8 cellular contexts compared by ENCODE assay signal in genomic region chr12:51341259-51342007, GRCh38. TPM values are rescaled to one million over a fixed set of nuclear protein-coding genes. Genes with fewer than 3 reads are reported as not detected.
DNase-seq lines count a peak whose midpoint lies in the region; ATAC-seq and TF ChIP-seq lines count a peak whose summit lies in the region.

No MANE protein-coding gene starts in this region.

- no peak overlapping the region for H3K27ac Mint-ChIP-seq in nephron

- CTCF ChIA-PET in IMR-90 (lab: Yijun Ruan, JAX) (interaction anchor here (0.7 to 2.3 kb wide), 12 partner anchors 9 to 346 kb away, joined by 3 to 19 read pairs (median 4); partner anchors contain the start of genes CSRNP2, DAZAP2 and SMAGP), PC-9 (lab: Charles Lee) (interaction anchor here (0.6 to 1.8 kb wide), 9 partner anchors 9 to 355 kb away, joined by 3 to 16 read pairs (median 6); partner anchors contain the start of gene SMAGP)

- 0 out of 2 replicates have a peak, but pooled peaks have one; percentile 32 for TF ChIP-seq POLR2A in IMR-90 (IDR thresholded peaks at IDR 0.05; ENCODE audit: low read depth, low read length)

- H4K8ac ChIP-seq in IMR-90 (ENCODE audit: low read depth in 2 of 2, low read length in 2 of 2): peak overlapping the region in 1 of 2 experiments; percentile 69; a peak in 1 of 4 replicates

- POLR2A ChIA-PET in IMR-90 (lab: Charles Lee; ENCODE audit: unreplicated experiment) (no interaction called here), PC-9 (lab: Charles Lee; ENCODE audit: unreplicated experiment) (interaction anchor here (0.7 to 0.8 kb wide), 2 partner anchors 53 to 258 kb away, joined by 3 to 4 read pairs; no protein-coding TSS in a partner anchor)

- H3K79me2 ChIP-seq in PC-9 (ENCODE audit: low read depth): no peaks in the 10 kb centered on the region

- TF ChIP-seq CTCF in IMR-90 (conservative IDR thresholded peaks at IDR 0.05; ENCODE audit: low read depth, low read length): peak; percentile 93
- peak; percentile 99 for TF ChIP-seq CTCF in PC-9 (conservative IDR thresholded peaks at IDR 0.05)
- TF ChIP-seq CTCF in fibroblast of mammary gland (conservative IDR thresholded peaks at IDR 0.05; ENCODE audit: control insufficient read depth, insufficient read depth, low read depth, low read length): peak; percentile 100
- TF ChIP-seq CTCF in nephron (IDR thresholded peaks at IDR 0.05; ENCODE audit: unreplicated experiment in 3 of 3): peak; percentile 94 to 97 (median 95)

- H3K4ac ChIP-seq in IMR-90 (ENCODE audit: low read depth, low read length): 0 out of 2 replicates have a peak overlapping the region, but pooled peaks have one; percentile 22

- H3K14ac ChIP-seq in IMR-90 (replicated peaks; ENCODE audit: low read depth, low read length): no peak overlapping the region

- H3K27ac ChIP-seq in IMR-90 (ENCODE audit: insufficient read depth, low read length) (no peak overlapping the region), PC-9 (no peak overlapping the region), stomach smooth muscle (ENCODE audit: low read length) (no peak overlapping the region)

- H2BK15ac ChIP-seq in IMR-90 (ENCODE audit: low read depth, low read length): peak overlapping the region; percentile 3; the same call in 1 of the 3 replicates

- H3K4me3 Mint-ChIP-seq in nephron: no peak overlapping the region

- dilution Hi-C loops in IMR-90 (cut with HindIII; ENCODE audit: low sequenced_read_pairs, unreplicated experiment): no loop called here

- H2AK5ac ChIP-seq in IMR-90 (ENCODE audit: low read depth, low read length): no peak overlapping the region

- peak; percentile 96 for ATAC-seq in IMR-90 (ENCODE audit: low read depth)
- ATAC-seq in GM21367 (IDR thresholded peaks at IDR 0.05; ENCODE audit: unreplicated experiment): no peak

- H3K4me2 ChIP-seq in IMR-90 (ENCODE audit: low read depth, low read length) (peak overlapping the region; percentile 78), PC-9 (peak overlapping the region; percentile 52)

- no peaks in the 10 kb centered on the region; the same call in 1 of the 2 replicates for H3K9me1 ChIP-seq in IMR-90 (ENCODE audit: insufficient read depth, low read length)

- 90% methylated on average over 2 of the region's 9 CpGs; no CpG with 5 or more reads in 1 of the 2 experiments for WGBS in IMR-90 (ENCODE audit: extremely low coverage in 2 of 2, insufficient read length in 1 of 2), 2 experiments

- H3K4me1 Mint-ChIP-seq in nephron: no peaks in the 10 kb centered on the region

- H2AFZ ChIP-seq in IMR-90 (replicated peaks; ENCODE audit: low read length, poor library complexity) (peak overlapping the region; percentile 94), PC-9 (peak overlapping the region; percentile 40; the same call in 1 of the 2 replicates)

- DNase-seq in DMS79 (lab: John Stamatoyannopoulos, UW) (peak; percentile 18), IMR-90 (peak; percentile 64), PC-9 (peak; percentile 52 to 66), activated T-helper 1 cell treated with Interleukin-2 at 50 U/mL for 16 hours (ENCODE audit: low read depth) (peak; percentile 47), fibroblast of mammary gland (ENCODE audit: low read depth) (peak; percentile 73)

- H3K36me3 Mint-ChIP-seq in nephron (ENCODE audit: low read depth): no peaks in the 10 kb centered on the region

- H3K9me2 ChIP-seq in PC-9 (ENCODE audit: insufficient read depth): no peaks in the 10 kb centered on the region

- no peak overlapping the region; the same call in 1 of the 2 replicates for H4K5ac ChIP-seq in IMR-90 (ENCODE audit: low read depth, low read length)

- no peak overlapping the region for H4K91ac ChIP-seq in IMR-90 (ENCODE audit: insufficient read depth, low read depth, low read length)

- no peak overlapping the region for H2AK9ac ChIP-seq in IMR-90 (replicated peaks; ENCODE audit: low read depth, low read length, poor library complexity)

- H2BK5ac ChIP-seq in IMR-90 (ENCODE audit: low read depth, low read length, poor library complexity, severe bottlenecking): no peak overlapping the region

- H3K27me3 ChIP-seq in IMR-90 (ENCODE audit: control insufficient read depth, insufficient read depth, low read length) (no peaks in the 10 kb centered on the region; the same call in 1 of the 2 replicates), PC-9 (ENCODE audit: insufficient read depth, low read depth) (no peaks in the 10 kb centered on the region), stomach smooth muscle (ENCODE audit: control insufficient read depth in 1 of 2, insufficient read depth in 2 of 2, low read length in 2 of 2) (no peaks in the 10 kb centered on the region)

- H3K36me3 ChIP-seq in IMR-90 (ENCODE audit: control insufficient read depth, insufficient read depth, low read length) (no peaks in the 10 kb centered on the region), PC-9 (ENCODE audit: low read depth) (no peaks in the 10 kb centered on the region), stomach smooth muscle (ENCODE audit: control insufficient read depth in 2 of 2, insufficient read depth in 2 of 2, low read length in 2 of 2) (no peaks in the 10 kb centered on the region)

- H2BK20ac ChIP-seq in IMR-90 (ENCODE audit: low read depth, low read length): no peak overlapping the region

- no peaks in the 10 kb centered on the region for H3K79me1 ChIP-seq in IMR-90 (ENCODE audit: low read depth in 1 of 2, low read length in 2 of 2)

- H3F3A ChIP-seq in PC-9 (ENCODE audit: insufficient read depth, low read depth): peaks cover 5% of the 10 kb centered on the region; the same call in 1 of the 2 replicates

- in situ Hi-C loops in IMR-90 (cut with MboI; ENCODE audit: low sequenced_read_pairs): loop anchor here (10.0 kb wide), 2 partner anchors 257 to 517 kb away; partner anchors contain the start of gene CSRNP2

- no peaks in the 10 kb centered on the region for H3K27me3 Mint-ChIP-seq in nephron (ENCODE audit: low read depth)

- no peak overlapping the region for H2BK120ac ChIP-seq in IMR-90 (ENCODE audit: low read depth, low read length)

- H3K4me3 ChIP-seq in IMR-90 (ENCODE audit: insufficient read depth, low read depth, low read length) (no peak overlapping the region; the same call in 1 of the 2 replicates), PC-9 (no peak overlapping the region), fibroblast of mammary gland (ENCODE audit: control insufficient read depth, low read depth, low read length) (peak overlapping the region; percentile 29), stomach smooth muscle (ENCODE audit: low read length in 2 of 2) (peak overlapping the region; percentile 55 to 68)

- H3K9ac ChIP-seq in IMR-90 (ENCODE audit: low read depth, low read length) (peak overlapping the region; percentile 49), stomach smooth muscle (ENCODE audit: low read length in 2 of 2) (peak overlapping the region in 1 of 2 donors; percentile 69)

- H3K56ac ChIP-seq in IMR-90 (ENCODE audit: extremely low read depth, insufficient read depth, low read length): no peak overlapping the region

- H3K9me3 ChIP-seq in IMR-90 (ENCODE audit: control insufficient read depth, insufficient read depth, low read length) (no peaks in the 10 kb centered on the region), PC-9 (ENCODE audit: insufficient read depth, low read depth) (no peaks in the 10 kb centered on the region), stomach smooth muscle (ENCODE audit: control insufficient read depth in 2 of 2, low read length in 2 of 2) (no peaks in the 10 kb centered on the region)

- no peaks in the 10 kb centered on the region for H3K9me3 Mint-ChIP-seq in nephron

- H3K18ac ChIP-seq in IMR-90 (ENCODE audit: low read depth, low read length): no peak overlapping the region

- no peak overlapping the region for H3K23ac ChIP-seq in IMR-90 (ENCODE audit: low read depth, low read length)

- H3K4me1 ChIP-seq in IMR-90 (ENCODE audit: control insufficient read depth, insufficient read depth, low read length) (peaks cover 4% of the 10 kb centered on the region; the same call in 1 of the 2 replicates), PC-9 (replicated peaks; ENCODE audit: insufficient read depth) (peaks cover 8% of the 10 kb centered on the region), stomach smooth muscle (ENCODE audit: control insufficient read depth, insufficient read depth, low read length) (peaks cover 4% of the 10 kb centered on the region)

- intact Hi-C loops in IMR-90 (cut with micrococcal nuclease): loop anchor here (1.0 to 10.0 kb wide), 5 partner anchors 72 to 514 kb away; partner anchors contain the start of gene CSRNP2
- intact Hi-C loops in PC-9 (cut with micrococcal nuclease; ENCODE audit: unreplicated experiment): loop anchor here (1.0 to 10.0 kb wide), 6 partner anchors 72 to 577 kb away; partner anchors contain the start of genes ATF1 and CSRNP2

- BruUV-seq in IMR-90 (replicated peaks; lab: Mats Ljungman, UMichigan) (no TSS peak), PC-9 (replicated peaks; lab: Mats Ljungman, UMichigan) (no TSS peak)

- no peaks in the 10 kb centered on the region for H4K20me1 ChIP-seq in IMR-90 (ENCODE audit: insufficient read depth, low read length)
- H4K20me1 ChIP-seq in PC-9 (ENCODE audit: insufficient read depth): no peaks in the 10 kb centered on the region

- peak; percentile 91 for TF ChIP-seq RAD21 in IMR-90 (IDR thresholded peaks at IDR 0.05; ENCODE audit: low read length)

TF ChIP-seq in IMR-90, 13 proteins besides CTCF, POLR2A, EP300 and RAD21:
- TF ChIP-seq SMC3 (IDR thresholded peaks at IDR 0.05; ENCODE audit: low read depth, low read length): peak; percentile 95
- no peak for TF ChIP-seq MXI1 (IDR thresholded peaks at IDR 0.05; ENCODE audit: borderline replicate concordance, low read depth, low read length)

RNA-seq across cellular contexts. Expression of gene CELA1, which starts 5.0 kb away (rescaled TPM):
- total RNA-seq in IMR-90 (2012; rRNA removed) (not detected in 2 replicates), PC-9 (2021) (0.58 TPM in 1 of 2 replicates, not detected in the other)
- polyA plus RNA-seq in IMR-90 (2012; rRNA removed): not detected in 2 replicates
- 0.08 TPM in 1 of 2 replicates, not detected in the other for polyA plus RNA-seq in IMR-90 (2012; cell fraction: cytosol; rRNA removed)
- 0.23 TPM in 1 of 2 replicates, not detected in the other for polyA plus RNA-seq in IMR-90 (2012; cell fraction: nucleus; rRNA removed; ENCODE audit: low replicate concordance)

RNA-seq across cellular contexts. Expression of gene BIN2, which starts 17.5 kb away (rescaled TPM):
- total RNA-seq in IMR-90 (2012; rRNA removed): not detected in 2 replicates
- polyA plus RNA-seq in IMR-90 (2012; rRNA removed): not detected in 2 replicates
- not detected in 2 replicates for polyA plus RNA-seq in IMR-90 (2012; cell fraction: cytosol; rRNA removed)
- not detected in 2 replicates for polyA plus RNA-seq in IMR-90 (2012; cell fraction: nucleus; rRNA removed; ENCODE audit: low replicate concordance)
- not detected in 2 replicates for total RNA-seq in PC-9 (2021)

RNA-seq across cellular contexts. Expression of gene GALNT6, which starts 49.8 kb away (rescaled TPM):
- total RNA-seq in IMR-90 (2012; rRNA removed): 21.4 and 23.7 TPM in 2 replicates
- polyA plus RNA-seq in IMR-90 (2012; rRNA removed): 16.4 and 17.1 TPM in 2 replicates
- 10.8 and 12.1 TPM in 2 replicates for polyA plus RNA-seq in IMR-90 (2012; cell fraction: cytosol; rRNA removed)
- 8.3 and 10.0 TPM in 2 replicates for polyA plus RNA-seq in IMR-90 (2012; cell fraction: nucleus; rRNA removed; ENCODE audit: low replicate concordance)
- 73.0 and 83.5 TPM in 2 replicates for total RNA-seq in PC-9 (2021)

Comparison
In these comparisons a context has a peak if more than half of its experiments do, and no peak if none do; other contexts are left out.
1. DNase-seq: peak in every context shown above with its lines; median percentile 73 in fibroblast of mammary gland; 64 in IMR-90; 59 in PC-9; 47 in activated T-helper 1 cell treated with Interleukin-2 at 50 U/mL for 16 hours; 18 in DMS79.
2. H3K4me3 ChIP-seq: peak in fibroblast of mammary gland (single experiment) and stomach smooth muscle (2 of 2); none in IMR-90 (single experiment) and PC-9 (single experiment).
3. Peak in every context shown above with its lines, with median percentiles within 50 percentile points of each other: CTCF ChIP-seq.